Comparison of ENCODE assay signal across 17 cellular contexts in genomic region chr3:133469140-133469731, GRCh38.
DNase-seq lines count a peak whose midpoint lies in the region; ATAC-seq, FAIRE-seq and TF ChIP-seq lines count a peak whose summit lies in the region.
"Had no signal": no experiment of that assay in that cellular context is flagged by ENCODE, and none has a peak within 500 bp of the region (broad histone marks: within the 10 kb centered on the region; RNA-seq: fewer than 3 reads in every experiment).

No MANE protein-coding gene starts in this region.

- H3K36me3 ChIP-seq in GM23248 (ENCODE audit: low read depth) = no peaks in the 10 kb centered on the region
- no peaks in the 10 kb centered on the region for H3K36me3 ChIP-seq in GM12878 (ENCODE audit: control insufficient read depth in 2 of 2, insufficient read depth in 2 of 2, low read length in 1 of 2)
- H3K36me3 ChIP-seq in right atrium auricular region = no peaks in the 10 kb centered on the region
- H3K36me3 ChIP-seq in ovary = no peaks in the 10 kb centered on the region
- H3K36me3 ChIP-seq: BLaER1, esophagus muscularis mucosa had no signal

- CTCF ChIA-PET in GM12878 (lab: Yijun Ruan, JAX) = interaction anchor here (1.2 to 8.0 kb wide), 4 partner anchors 17 to 194 kb away, joined by 3 to 114 read pairs (median 16); no protein-coding TSS in a partner anchor

- H4K20me1 ChIP-seq in GM23248 (ENCODE audit: insufficient read depth) (no peaks in the 10 kb centered on the region), GM12878 (ENCODE audit: control insufficient read depth, insufficient read depth) (no peaks in the 10 kb centered on the region)
- H4K20me1 ChIP-seq: BLaER1 had no signal

- H3K4me2 ChIP-seq in GM23248 (ENCODE audit: unreplicated experiment) = no peak overlapping the region
- no peak overlapping the region for H3K4me2 ChIP-seq in GM12878 (ENCODE audit: control insufficient read depth, insufficient read depth)
- H3K4me2 ChIP-seq: BLaER1 had no signal

- TF ChIP-seq CTCF in GM12878 (IDR thresholded peaks at IDR 0.05 in 2 of 3, conservative IDR thresholded peaks at IDR 0.05 in 1 of 3; ENCODE audit: control insufficient read depth in 2 of 3, extremely low read depth in 1 of 3, insufficient read depth in 1 of 3, low read depth in 3 of 3, low read length in 3 of 3) (no peak), right atrium auricular region (IDR thresholded peaks at IDR 0.05) (no peak), ovary (IDR thresholded peaks at IDR 0.05) (no peak)

- H2AFZ ChIP-seq in GM23248 (no peak overlapping the region), GM12878 (ENCODE audit: control insufficient read depth, low read depth, low read length) (no peak overlapping the region)

- H3K4me3 ChIP-seq in GM23248 = no peak overlapping the region
- no peak overlapping the region for H3K4me3 ChIP-seq in GM12878
- H3K4me3 ChIP-seq in right atrium auricular region = no peak overlapping the region
- H3K4me3 ChIP-seq in ovary = no peak overlapping the region
- H3K4me3 ChIP-seq: BLaER1, esophagus muscularis mucosa had no signal

- DNase-seq in GM23248 (peak; percentile 34), GM12878 (ENCODE audit: low read depth, low spot score) (no peak), right atrium auricular region (ENCODE audit: low spot score) (peak; percentile 68), posterior vena cava (ENCODE audit: low spot score) (no peak), ovary (no peak)
- DNase-seq in stimulated activated naive B cell treated with anti-CD40 and anti-IgM and Interleukin-4, amounts not matched to agents 10 μg/mL and 1 μg/mL and 100 μg/mL, for 72 hours = no peak
- DNase-seq in activated naive CD4-positive, alpha-beta T cell treated with anti-CD3 and anti-CD28 coated beads, Interleukin-2, amount 50 U/mL, for 72 hours (ENCODE audit: low spot score in 2 of 2) = no peak
- DNase-seq: activated CD4-positive, alpha-beta T cell treated with anti-CD3 and anti-CD28 coated beads for 4 hours; activated T-cell treated with anti-CD3 and anti-CD28 coated beads, Interleukin-2, amount 50 U/mL, for 4 hours; NCI-H2081; occipital lobe; stimulated activated CD4-positive, alpha-beta T cell treated with anti-CD3 and anti-CD28 coated beads, Interleukin-12 subunit alpha, Interleukin-12 subunit beta, amount 100 ng/mL, for 4 hours had no signal

- H3K9me2 ChIP-seq in GM23248 (ENCODE audit: insufficient read depth) = no peaks in the 10 kb centered on the region

- H3K27me3 ChIP-seq in GM23248 (replicated peaks; ENCODE audit: insufficient read depth) = no peaks in the 10 kb centered on the region
- H3K27me3 ChIP-seq in GM12878 (replicated peaks in 1 of 2; ENCODE audit: control insufficient read depth in 2 of 2, insufficient read depth in 2 of 2, low read length in 1 of 2) = no peaks in the 10 kb centered on the region
- H3K27me3 ChIP-seq in right atrium auricular region = no peaks in the 10 kb centered on the region
- no peaks in the 10 kb centered on the region for H3K27me3 ChIP-seq in ovary
- H3K27me3 ChIP-seq: BLaER1, esophagus muscularis mucosa had no signal

- SMC1A ChIA-PET in GM12878 (lab: Charles Lee; ENCODE audit: uncharacterized antibody, unreplicated experiment) = interaction anchor here (0.7 to 20.9 kb wide), 10 partner anchors 7 to 114 kb away, joined by 3 to 380 read pairs (median 22); partner anchors contain the start of gene CDV3

- BruUV-seq in GM12878 (replicated peaks; lab: Mats Ljungman, UMichigan) = no TSS peak

- H3K9me3 Mint-ChIP-seq in stimulated activated naive B cell treated with anti-CD40 and anti-IgM and Interleukin-4, amounts not matched to agents 10 μg/mL and 1 μg/mL and 100 μg/mL, for 72 hours = no peaks in the 10 kb centered on the region
- no peaks in the 10 kb centered on the region for H3K9me3 Mint-ChIP-seq in activated naive CD4-positive, alpha-beta T cell treated with anti-CD3 and anti-CD28 coated beads, Interleukin-2, amount 50 U/mL, for 72 hours
- H3K9me3 Mint-ChIP-seq: activated T-cell treated with anti-CD3 and anti-CD28 coated beads, Interleukin-2, amount 50 U/mL, for 4 hours; T-helper 2 cell treated with Interferon-gamma antibody and Interleukin-4, amounts not matched to agents 5 μg/mL and 100 μg/mL, for 36 hours had no signal

- no peaks in the 10 kb centered on the region for H3K36me3 Mint-ChIP-seq in stimulated activated naive B cell treated with anti-CD40 and anti-IgM and Interleukin-4, amounts not matched to agents 10 μg/mL and 1 μg/mL and 100 μg/mL, for 72 hours
- no peaks in the 10 kb centered on the region for H3K36me3 Mint-ChIP-seq in activated naive CD4-positive, alpha-beta T cell treated with anti-CD3 and anti-CD28 coated beads, Interleukin-2, amount 50 U/mL, for 72 hours

- RAD21 ChIA-PET in GM12878 (lab: Charles Lee; ENCODE audit: unreplicated experiment) = interaction anchor here (1.2 to 9.7 kb wide), 4 partner anchors 11 to 105 kb away, joined by 3 to 137 read pairs (median 41); partner anchors contain the start of gene CDV3

- H3K4me1 Mint-ChIP-seq in stimulated activated naive B cell treated with anti-CD40 and anti-IgM and Interleukin-4, amounts not matched to agents 10 μg/mL and 1 μg/mL and 100 μg/mL, for 72 hours = peaks cover 40 to 66% of the 10 kb centered on the region in 2 donors

- no peaks in the 10 kb centered on the region for H3F3A ChIP-seq in GM23248 (ENCODE audit: insufficient read depth)

- TF ChIP-seq EP300 in GM12878 (IDR thresholded peaks at IDR 0.05; ENCODE audit: borderline replicate concordance in 1 of 2, control insufficient read depth in 1 of 2, low read depth in 2 of 2, low read length in 2 of 2) (no peak), ovary (IDR thresholded peaks at IDR 0.05) (no peak)

- POLR2A ChIA-PET in GM12878 (lab: Charles Lee) = interaction anchor here (1.3 to 2.4 kb wide), 4 partner anchors 10 to 109 kb away, joined by 5 to 10 read pairs (median 7); no protein-coding TSS in a partner anchor

- H3K9me3 ChIP-seq in GM23248 (ENCODE audit: low read depth) (no peaks in the 10 kb centered on the region), GM12878 (replicated peaks; ENCODE audit: control insufficient read depth, insufficient read depth, low read length) (no peaks in the 10 kb centered on the region), right atrium auricular region (no peaks in the 10 kb centered on the region), ovary (no peaks in the 10 kb centered on the region)
- H3K9me3 ChIP-seq: BLaER1, esophagus muscularis mucosa had no signal

- peak overlapping the region in 1 of 2 donors; percentile 33 for H3K4me3 Mint-ChIP-seq in stimulated activated naive B cell treated with anti-CD40 and anti-IgM and Interleukin-4, amounts not matched to agents 10 μg/mL and 1 μg/mL and 100 μg/mL, for 72 hours
- H3K4me3 Mint-ChIP-seq: activated T-cell treated with anti-CD3 and anti-CD28 coated beads, Interleukin-2, amount 50 U/mL, for 4 hours; T-helper 2 cell treated with Interferon-gamma antibody and Interleukin-4, amounts not matched to agents 5 μg/mL and 100 μg/mL, for 36 hours had no signal

- no peak for FAIRE-seq in GM12878 (lab: Jason Lieb, UNC)
- FAIRE-seq: colon had no signal

- H3K9ac ChIP-seq in GM23248 (no peak overlapping the region), GM12878 (ENCODE audit: control insufficient read depth, insufficient read depth, low read length) (no peak overlapping the region)
- H3K9ac ChIP-seq: BLaER1 had no signal

- no peak overlapping the region for H3K27ac ChIP-seq in GM23248
- no peak overlapping the region for H3K27ac ChIP-seq in GM12878 (ENCODE audit: control insufficient read depth, insufficient read depth)
- H3K27ac ChIP-seq in right atrium auricular region = peak overlapping the region; percentile 16 to 40
- H3K27ac ChIP-seq in ovary = no peak overlapping the region
- H3K27ac ChIP-seq: BLaER1, esophagus muscularis mucosa had no signal

- no peaks in the 10 kb centered on the region for H3K4me1 ChIP-seq in GM23248 (ENCODE audit: insufficient read depth)
- peaks cover 62% of the 10 kb centered on the region for H3K4me1 ChIP-seq in GM12878 (ENCODE audit: control insufficient read depth, insufficient read depth, low read length)
- peaks cover 0 to 32% of the 10 kb centered on the region in 2 donors for H3K4me1 ChIP-seq in right atrium auricular region
- peaks cover 3% of the 10 kb centered on the region for H3K4me1 ChIP-seq in ovary (ENCODE audit: insufficient read depth)

- TF ChIP-seq RAD21 in GM12878 (IDR thresholded peaks at IDR 0.05; ENCODE audit: insufficient read depth, low read depth, low read length) = no peak

- intact Hi-C loops in GM12878 (cut with micrococcal nuclease; ENCODE audit: unreplicated experiment) = no loop called here
- intact Hi-C loops in posterior vena cava (cut with DNase I) = no loop called here
- intact Hi-C loops in ovary (cut with DNase I) = no loop called here

- ATAC-seq in GM12878 = peak; percentile 37
- ATAC-seq in stimulated activated naive B cell treated with anti-CD40 and anti-IgM and Interleukin-4, amounts not matched to agents 10 μg/mL and 1 μg/mL and 100 μg/mL, for 72 hours (replicated peaks) = peak; percentile 72 to 75
- ATAC-seq in activated naive CD4-positive, alpha-beta T cell treated with anti-CD3 and anti-CD28 coated beads, Interleukin-2, amount 50 U/mL, for 72 hours = no peak
- no peak for ATAC-seq in HG02885 (IDR thresholded peaks at IDR 0.05; ENCODE audit: poor library complexity, unreplicated experiment)

- in situ Hi-C loops in GM23248 (cut with MboI) (loop anchor here (25.0 kb wide), 1 partner anchor 343 kb away; the partner anchor contains the start of gene SRPRB), GM12878 (cut with MboI) (loop anchor here (25.0 kb wide), 1 partner anchor 1018 kb away; the partner anchor contains the start of genes ANAPC13 and CEP63)

- no peaks in the 10 kb centered on the region for H3K27me3 Mint-ChIP-seq in stimulated activated naive B cell treated with anti-CD40 and anti-IgM and Interleukin-4, amounts not matched to agents 10 μg/mL and 1 μg/mL and 100 μg/mL, for 72 hours

- H3K79me2 ChIP-seq in GM23248 (ENCODE audit: insufficient read depth) = no peaks in the 10 kb centered on the region
- peaks cover 4% of the 10 kb centered on the region for H3K79me2 ChIP-seq in GM12878 (ENCODE audit: control insufficient read depth, insufficient read depth, low read length)

- no peak overlapping the region for H3K27ac Mint-ChIP-seq in stimulated activated naive B cell treated with anti-CD40 and anti-IgM and Interleukin-4, amounts not matched to agents 10 μg/mL and 1 μg/mL and 100 μg/mL, for 72 hours
- H3K27ac Mint-ChIP-seq in activated naive CD4-positive, alpha-beta T cell treated with anti-CD3 and anti-CD28 coated beads, Interleukin-2, amount 50 U/mL, for 72 hours = no peak overlapping the region
- H3K27ac Mint-ChIP-seq: T-helper 2 cell treated with Interferon-gamma antibody and Interleukin-4, amounts not matched to agents 5 μg/mL and 100 μg/mL, for 36 hours had no signal

- 70 to 72% methylated on average over 7 of the region's 7 CpGs for WGBS in GM23248 (ENCODE audit: low coverage in 1 of 2, low lambda C conversion rate in 2 of 2, missing lambda C conversion rate in 2 of 2), 2 experiments
- WGBS in GM12878 (ENCODE audit: insufficient coverage, insufficient replicate concordance, low lambda C conversion rate, missing lambda C conversion rate) = 89% methylated on average over 7 of the region's 7 CpGs
- WGBS in ovary, 3 donors = 78 to 80% (median 79%) methylated on average over 7 of the region's 7 CpGs

- no peak for TF ChIP-seq POLR2A in GM12878 (IDR thresholded peaks at IDR 0.05; ENCODE audit: low read depth, low read length)
- no peak for TF ChIP-seq POLR2A in ovary (IDR thresholded peaks at IDR 0.05)

TF ChIP-seq in GM12878, 131 proteins besides CTCF, POLR2A, EP300 and RAD21 (continues in another document):
- peak; percentile 51; the same call in 1 of the 2 replicates for TF ChIP-seq NR2F1 (conservative IDR thresholded peaks at IDR 0.05)

Comparison
In these comparisons a context has a peak if more than half of its experiments do, and no peak if none do; other contexts are left out.
1. DNase-seq: peak in GM23248 (single experiment) and right atrium auricular region (single experiment); none in GM12878 (single experiment), stimulated activated naive B cell treated with anti-CD40 and anti-IgM and Interleukin-4, amounts not matched to agents 10 μg/mL and 1 μg/mL and 100 μg/mL, for 72 hours (single experiment), posterior vena cava (single experiment), ovary (0 of 5) and activated naive CD4-positive, alpha-beta T cell treated with anti-CD3 and anti-CD28 coated beads, Interleukin-2, amount 50 U/mL, for 72 hours (0 of 2).
2. H3K27ac ChIP-seq: peak in right atrium auricular region (2 of 2); none in GM23248 (single experiment), GM12878 (single experiment) and ovary (0 of 2).
3. ATAC-seq: peak in GM12878 (single experiment) and stimulated activated naive B cell treated with anti-CD40 and anti-IgM and Interleukin-4, amounts not matched to agents 10 μg/mL and 1 μg/mL and 100 μg/mL, for 72 hours (2 of 2); none in activated naive CD4-positive, alpha-beta T cell treated with anti-CD3 and anti-CD28 coated beads, Interleukin-2, amount 50 U/mL, for 72 hours (0 of 2) and HG02885 (single experiment).